7 cellular contexts compared by ENCODE assay signal in the genomic region with DNA sequence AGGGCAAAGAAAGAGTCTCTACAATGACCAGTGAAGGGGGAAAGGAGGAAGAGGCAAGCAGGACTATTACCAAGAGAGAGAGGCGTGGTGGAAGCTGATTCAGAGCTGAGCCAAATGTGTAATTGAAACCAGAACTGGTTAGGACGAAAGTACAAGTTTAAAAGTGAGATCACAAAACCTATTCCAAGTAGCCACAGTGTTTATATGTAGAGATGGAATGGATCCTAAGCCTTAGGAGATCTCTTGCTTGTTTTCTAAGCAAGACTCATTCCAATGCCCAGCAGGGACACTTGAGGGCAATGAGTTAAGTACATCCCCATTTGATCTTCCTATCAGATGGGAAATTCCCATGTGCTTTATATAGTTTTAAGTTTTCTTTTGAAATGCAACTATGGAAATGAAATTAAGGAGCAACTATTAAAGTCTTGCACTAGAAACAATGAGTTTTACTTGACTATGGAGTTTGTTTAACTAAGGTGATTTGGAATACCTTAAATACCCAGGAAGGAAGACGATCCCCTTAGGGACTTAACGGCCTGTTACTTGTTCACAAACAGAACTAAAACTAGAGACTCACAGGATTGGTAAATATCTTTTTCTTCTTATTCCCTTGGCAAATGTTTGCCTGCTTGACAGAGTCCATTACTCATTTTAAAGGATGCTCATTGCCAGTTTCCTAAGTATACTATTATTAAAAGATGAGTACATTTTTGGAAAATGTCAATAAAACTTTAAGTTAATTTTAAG. TPM values are rescaled to one million over a fixed set of nuclear protein-coding genes. Genes with fewer than 3 reads are reported as not detected.
DNase-seq lines count a peak whose midpoint lies in the region; ATAC-seq lines count a peak whose summit lies in the region.

No MANE protein-coding gene starts in this region.

- H3K4me1 Mint-ChIP-seq in naive B cell: peaks cover 41 to 53% (median 42%) of the 10 kb centered on the region in 3 donors

- no peaks in the 10 kb centered on the region for H3K27me3 Mint-ChIP-seq in naive B cell

- peak; percentile 27 for DNase-seq in NOMO-1 treated with dmso at 0.1 percent for 144 hours (lab: John Stamatoyannopoulos, UW; ENCODE audit: unreplicated experiment)
- peak; percentile 38 for DNase-seq in naive B cell
- DNase-seq in NCI-H524 (lab: John Stamatoyannopoulos, UW): no peak
- DNase-seq in activated T-cell treated with anti-CD3 and anti-CD28 coated beads for 4 hours: no peak
- no peak for DNase-seq in NCI-H1417 (lab: John Stamatoyannopoulos, UW)

- ATAC-seq in GM18873 (IDR thresholded peaks at IDR 0.05; ENCODE audit: low FRiP score, unreplicated experiment) (peak; percentile 95), HG02588 (IDR thresholded peaks at IDR 0.05; ENCODE audit: unreplicated experiment) (peak; percentile 93), naive B cell (ENCODE audit: low read depth in 2 of 2) (peak; percentile 86 to 87)

- H3K36me3 Mint-ChIP-seq in naive B cell: peaks cover 0 to 3% of the 10 kb centered on the region in 2 donors

- H3K27ac Mint-ChIP-seq in naive B cell: peak overlapping the region; percentile 52 to 96 (median 88)

- H3K9me3 Mint-ChIP-seq in naive B cell: peaks cover 0 to 1% (median 0%) of the 10 kb centered on the region in 7 donors

- H3K4me3 Mint-ChIP-seq in naive B cell: peak overlapping the region; percentile 33 to 88 (median 74)

RNA-seq across cellular contexts. Expression of gene SNX2, which starts 51.1 kb away (rescaled TPM):
- polyA plus RNA-seq in naive B cell (ENCODE audit: low read depth in 6 of 6): 100 to 1,000 TPM; 457 to 756 (median 632) TPM

Comparison
In these comparisons a context has a peak if more than half of its experiments do, and no peak if none do; other contexts are left out.
1. DNase-seq: peak in NOMO-1 treated with dmso at 0.1 percent for 144 hours (single experiment) and naive B cell (single experiment); none in NCI-H524 (0 of 2), activated T-cell treated with anti-CD3 and anti-CD28 coated beads for 4 hours (single experiment) and NCI-H1417 (0 of 3).
2. Peak in every context shown above with its lines, with median percentiles within 50 percentile points of each other: ATAC-seq.